In genomic region chr13:61148691-61149332, GRCh38 we compare ENCODE assay signal across 17 cellular contexts.
"Had no signal": no experiment of that assay in that cellular context is flagged by ENCODE, and none has a peak within 500 bp of the region (broad histone marks: within the 10 kb centered on the region; RNA-seq: fewer than 3 reads in every experiment).

No MANE protein-coding gene starts in this region.

- H3K9me3 ChIP-seq: body of pancreas had no signal

- DNase-seq: activated CD4-positive, alpha-beta T cell treated with anti-CD3 and anti-CD28 coated beads, Interleukin-2, amount 50 U/mL, for 4 hours; activated CD4-positive, CD25-positive, alpha-beta regulatory T cell treated with anti-CD3 and anti-CD28 coated beads, Interleukin-2, amount 50 U/mL, for 72 hours; body of pancreas; caudate nucleus; dorsolateral prefrontal cortex; foreskin melanocyte; mammary epithelial cell; naive thymus-derived CD8-positive, alpha-beta T cell; stimulated activated CD4-positive, alpha-beta T cell treated with anti-CD3 and anti-CD28 coated beads, Interleukin-12 subunit alpha, Interleukin-12 subunit beta, amount 100 ng/mL, for 4 hours; stimulated activated CD4-positive, alpha-beta T cell treated with anti-CD3 and anti-CD28 coated beads, Interleukin-1b, Interleukin-23, amount 100 ng/mL, for 48 hours; stimulated activated CD8-positive, alpha-beta memory T cell treated with anti-CD3 and anti-CD28 coated beads, Interleukin-4, amount 100 ng/mL, for 48 hours; stimulated activated naive CD4-positive, alpha-beta T cell; T-helper 1 cell; T-helper 9 cell had no signal

- H3K4me3 ChIP-seq: body of pancreas, dorsolateral prefrontal cortex had no signal

- H3K27me3 ChIP-seq: body of pancreas, dorsolateral prefrontal cortex had no signal

- FAIRE-seq: colon, keratinocyte had no signal

- ATAC-seq: body of pancreas; naive thymus-derived CD8-positive, alpha-beta T cell had no signal

- H3K27ac ChIP-seq: body of pancreas, dorsolateral prefrontal cortex, VCaP had no signal

- H3K4me1 ChIP-seq: body of pancreas had no signal
